In genomic region chr13:18232298-18232993, GRCh38 we compare ENCODE assay signal across 21 cellular contexts.
DNase-seq lines count a peak whose midpoint lies in the region; ATAC-seq lines count a peak whose summit lies in the region.
"Had no signal": no experiment of that assay in that cellular context is flagged by ENCODE, and none has a peak within 500 bp of the region (broad histone marks: within the 10 kb centered on the region; RNA-seq: fewer than 3 reads in every experiment).

No MANE protein-coding gene starts in this region.

- H2BK120ac ChIP-seq in neuronal stem cell (ENCODE audit: low read depth, low read length): no peak overlapping the region

- peak overlapping the region; percentile 75 for H3K14ac ChIP-seq in neuronal stem cell (ENCODE audit: low read length)

- intact Hi-C loops in sciatic nerve (cut with DNase I) (no loop called here), aorta (cut with DNase I) (no loop called here)

- H2AFZ ChIP-seq in neuronal stem cell (ENCODE audit: low read length): no peak overlapping the region

- peak overlapping the region; percentile 23 for H2BK12ac ChIP-seq in neuronal stem cell (ENCODE audit: low read length)

- peak overlapping the region; percentile 20 for H4K91ac ChIP-seq in neuronal stem cell (ENCODE audit: low read depth, low read length, poor library complexity)

- no peak overlapping the region for H3K4ac ChIP-seq in neuronal stem cell (ENCODE audit: low read length)

- ATAC-seq in sciatic nerve (peak; percentile 17), aorta (ENCODE audit: low FRiP score) (peak; percentile 57)
- ATAC-seq: GM12878 had no signal

- peak overlapping the region; percentile 92 for H3K23ac ChIP-seq in neuronal stem cell (ENCODE audit: low read depth, low read length, poor library complexity)

- H3K27ac ChIP-seq in neuronal stem cell (replicated peaks; ENCODE audit: low read length): no peak overlapping the region
- H3K27ac ChIP-seq in aorta (ENCODE audit: low read depth in 1 of 2, low read length in 2 of 2): no peak overlapping the region
- H3K27ac ChIP-seq: BLaER1 had no signal

- H3K4me1 ChIP-seq in neuronal stem cell (ENCODE audit: control insufficient read depth in 2 of 2, insufficient read depth in 1 of 2, low read depth in 1 of 2, low read length in 2 of 2) (no peaks in the 10 kb centered on the region), aorta (ENCODE audit: control insufficient read depth in 1 of 2, insufficient read depth in 2 of 2, low read length in 2 of 2) (no peaks in the 10 kb centered on the region)
- H3K4me1 ChIP-seq: BE2C, BLaER1, Caco-2 had no signal

- peaks cover 10% of the 10 kb centered on the region for H3K79me1 ChIP-seq in neuronal stem cell (ENCODE audit: low read depth, low read length)

- H3K4me3 ChIP-seq in H7 (ENCODE audit: insufficient read depth, low read depth, low read length) (no peak overlapping the region), neuronal stem cell (ENCODE audit: low read length in 2 of 2) (peak overlapping the region in 1 of 2 donors; percentile 29), aorta (ENCODE audit: low read length in 2 of 2) (no peak overlapping the region)
- H3K4me3 ChIP-seq: BLaER1, GM12878 had no signal

- no peak overlapping the region for H3K18ac ChIP-seq in neuronal stem cell (ENCODE audit: low read length)

- H3K36me3 ChIP-seq in H7 (replicated peaks; ENCODE audit: control insufficient read depth, insufficient read depth, low read length) (no peaks in the 10 kb centered on the region), neuronal stem cell (replicated peaks in 1 of 2; ENCODE audit: control insufficient read depth in 2 of 2, insufficient read depth in 2 of 2, low read length in 2 of 2) (no peaks in the 10 kb centered on the region), aorta (ENCODE audit: control insufficient read depth in 1 of 2, insufficient read depth in 2 of 2, low read length in 1 of 2) (no peaks in the 10 kb centered on the region)
- H3K36me3 ChIP-seq: BE2C, BLaER1 had no signal

- no peak overlapping the region for H2BK5ac ChIP-seq in neuronal stem cell (ENCODE audit: low read length)

- peak overlapping the region; percentile 63 for H3K9ac ChIP-seq in neuronal stem cell (ENCODE audit: low read depth, low read length, poor library complexity)
- H3K9ac ChIP-seq: BLaER1 had no signal

- DNase-seq in H7 (peak; percentile 19), neuronal stem cell (ENCODE audit: low spot score) (no peak), sciatic nerve (ENCODE audit: low spot score) (no peak), aorta (no peak), COLO668 (lab: John Stamatoyannopoulos, UW; ENCODE audit: unreplicated experiment) (no peak), foreskin melanocyte (no peak), dedifferentiated amniotic fluid mesenchymal stem cell (ENCODE audit: extremely low spot score) (no peak), RPMI8226 (no peak)
- DNase-seq: 8988T; ACHN; BE2C; C1 segment of cervical spinal cord; Caco-2; Calu3; CD4-positive, alpha-beta memory T cell; CD4-positive, CD25-positive, alpha-beta regulatory T cell; CD8-positive, alpha-beta memory T cell; DMS79 treated with DMSO at 0.1 percent for 48 hours; GF-D8 had no signal

- H3K9me3 ChIP-seq in neuronal stem cell (replicated peaks in 1 of 2; ENCODE audit: control insufficient read depth in 2 of 2, insufficient read depth in 1 of 2, low read depth in 1 of 2, low read length in 2 of 2) (peaks cover 7 to 48% of the 10 kb centered on the region in 2 donors), aorta (ENCODE audit: control insufficient read depth, low read length) (no peaks in the 10 kb centered on the region)
- H3K9me3 ChIP-seq: BE2C had no signal

- WGBS in neuronal stem cell (ENCODE audit: extremely low coverage in 2 of 2, insufficient read length in 2 of 2, insufficient replicate concordance in 1 of 2), 2 donors: no CpG with 5 or more reads among the region's 80 CpGs
- 95% methylated on average over 80 of the region's 80 CpGs for WGBS in aorta, 2 donors

- peak overlapping the region; percentile 66 for H4K8ac ChIP-seq in neuronal stem cell (ENCODE audit: low read depth, low read length)

- no peak overlapping the region for H2BK15ac ChIP-seq in neuronal stem cell (ENCODE audit: low read length)

- H3K4me2 ChIP-seq in neuronal stem cell (ENCODE audit: insufficient read depth, low read length, poor library complexity, severe bottlenecking): no peak overlapping the region
- H3K4me2 ChIP-seq: BLaER1 had no signal

- no peaks in the 10 kb centered on the region for H3K27me3 ChIP-seq in H7 (ENCODE audit: control insufficient read depth, insufficient read depth, low read length)
- no peaks in the 10 kb centered on the region for H3K27me3 ChIP-seq in neuronal stem cell (ENCODE audit: control insufficient read depth in 3 of 3, insufficient read depth in 3 of 3, low read depth in 1 of 3, low read length in 3 of 3)
- H3K27me3 ChIP-seq in aorta (ENCODE audit: control insufficient read depth in 1 of 2, insufficient read depth in 2 of 2, low read length in 1 of 2): no peaks in the 10 kb centered on the region
- H3K27me3 ChIP-seq: BE2C, BLaER1 had no signal

- no peak overlapping the region for H2AK5ac ChIP-seq in neuronal stem cell (ENCODE audit: low read depth, low read length)
